In genomic region chr16:70711211-70711978, GRCh38 we compare ENCODE assay signal across 18 cellular contexts. TPM values are rescaled to one million over a fixed set of nuclear protein-coding genes. Genes with fewer than 3 reads are reported as not detected.
DNase-seq lines count a peak whose midpoint lies in the region; ATAC-seq and TF ChIP-seq lines count a peak whose summit lies in the region.
"Had no signal": no experiment of that assay in that cellular context is flagged by ENCODE, and none has a peak within 500 bp of the region (broad histone marks: within the 10 kb centered on the region; RNA-seq: fewer than 3 reads in every experiment).

No MANE protein-coding gene starts in this region.

- intact Hi-C loops in transverse colon (cut with DNase I; ENCODE audit: low total_unique reads) (no loop called here), ascending aorta (cut with DNase I) (no loop called here)

- H3K27ac Mint-ChIP-seq in brain (peak overlapping the region; percentile 79 to 99 (median 98)), mesothelial cell of epicardium (peak overlapping the region; percentile 83)
- H3K27ac Mint-ChIP-seq: activated CD4-positive, alpha-beta T cell treated with anti-CD3 and anti-CD28 coated beads, Interleukin-2, amount 10 ng/mL, durations not matched to agents 24 days and 14 days; natural killer cell treated with Interleukin-12 subunit alpha and Interleukin-12 subunit beta and Interleukin-15 and Interleukin-18, amount 100 ng/mL, for 72 hours had no signal

- H3K27me3 Mint-ChIP-seq in brain, result peaks cover 4% of the 10 kb centered on the region
- no peaks in the 10 kb centered on the region for H3K27me3 Mint-ChIP-seq in mesothelial cell of epicardium (ENCODE audit: low read depth)
- H3K27me3 Mint-ChIP-seq: activated CD4-positive, alpha-beta T cell treated with anti-CD3 and anti-CD28 coated beads, Interleukin-2, amount 10 ng/mL, durations not matched to agents 24 days and 14 days; natural killer cell treated with Interleukin-12 subunit alpha and Interleukin-12 subunit beta and Interleukin-15 and Interleukin-18, amount 100 ng/mL, for 72 hours had no signal

- no peak for TF ChIP-seq EP300 in transverse colon (IDR thresholded peaks at IDR 0.05; ENCODE audit: low read depth)

- no peak overlapping the region for H3K4me3 ChIP-seq in transverse colon
- H3K4me3 ChIP-seq in ascending aorta, result no peak overlapping the region
- H3K4me3 ChIP-seq: gastroesophageal sphincter, lung had no signal

- H3K9me3 Mint-ChIP-seq in brain (peaks cover 0 to 3% (median 0%) of the 10 kb centered on the region in 5 experiments), mesothelial cell of epicardium (no peaks in the 10 kb centered on the region)
- H3K9me3 Mint-ChIP-seq: activated CD4-positive, alpha-beta T cell treated with anti-CD3 and anti-CD28 coated beads, Interleukin-2, amount 10 ng/mL, durations not matched to agents 24 days and 14 days; natural killer cell treated with Interleukin-12 subunit alpha and Interleukin-12 subunit beta and Interleukin-15 and Interleukin-18, amount 100 ng/mL, for 72 hours had no signal

- H3K4me3 Mint-ChIP-seq in brain, result peak overlapping the region in 1 of 5 experiments; percentile 25
- no peak overlapping the region for H3K4me3 Mint-ChIP-seq in mesothelial cell of epicardium
- H3K4me3 Mint-ChIP-seq: activated CD4-positive, alpha-beta T cell treated with anti-CD3 and anti-CD28 coated beads, Interleukin-2, amount 10 ng/mL, durations not matched to agents 24 days and 14 days; natural killer cell treated with Interleukin-12 subunit alpha and Interleukin-12 subunit beta and Interleukin-15 and Interleukin-18, amount 100 ng/mL, for 72 hours had no signal

- H3K27ac ChIP-seq in transverse colon (peak overlapping the region in 3 of 4 donors; percentile 4 to 48 (median 29)), ascending aorta (no peak overlapping the region)

- H3K9me3 ChIP-seq in transverse colon (no peaks in the 10 kb centered on the region), ascending aorta (no peaks in the 10 kb centered on the region)
- H3K9me3 ChIP-seq: gastroesophageal sphincter, SK-N-SH had no signal

- WGBS in transverse colon (ENCODE audit: low coverage in 1 of 2), 2 donors, result 66 to 87% methylated on average over 4 to 13 of the region's 13 CpGs

- H3K27me3 ChIP-seq in transverse colon (no peaks in the 10 kb centered on the region), ascending aorta (no peaks in the 10 kb centered on the region)
- H3K27me3 ChIP-seq: gastroesophageal sphincter had no signal

- ATAC-seq in HG02938 (IDR thresholded peaks at IDR 0.05; ENCODE audit: unreplicated experiment), result no peak
- ATAC-seq: gastroesophageal sphincter; natural killer cell treated with Interleukin-12 subunit alpha and Interleukin-12 subunit beta and Interleukin-15 and Interleukin-18, amount 100 ng/mL, for 72 hours; Panc1 had no signal

- DNase-seq in NCI-H1092 (lab: John Stamatoyannopoulos, UW), result peak; percentile 16
- DNase-seq in mesothelial cell of epicardium (ENCODE audit: low spot score in 2 of 2, unreplicated experiment in 2 of 2), result no peak
- no peak for DNase-seq in transverse colon
- no peak for DNase-seq in OCI-M2 (lab: John Stamatoyannopoulos, UW; ENCODE audit: unreplicated experiment)
- no peak for DNase-seq in ascending aorta (ENCODE audit: low spot score in 2 of 2)
- DNase-seq: activated CD4-positive, alpha-beta T cell treated with anti-CD3 and anti-CD28 coated beads, Interleukin-2, amount 10 ng/mL, durations not matched to agents 24 days and 14 days; activated naive CD4-positive, alpha-beta T cell treated with anti-CD3 and anti-CD28 coated beads, Interleukin-2, amount 50 U/mL, for 16 hours; dermis blood vessel endothelial cell; H7; NCI-H1105; NCI-H82; SK-N-SH had no signal

- in situ Hi-C loops in transverse colon (cut with MboI; ENCODE audit: low pct_ligation_motif_present in 1 of 4, low pct_unique_long_range_greater_than_20kb in 1 of 4, low sequenced_read_pairs in 3 of 4), result no loop called here

- no peak for TF ChIP-seq POLR2A in transverse colon (IDR thresholded peaks at IDR 0.05)

- peaks cover 20 to 52% (median 28%) of the 10 kb centered on the region in 4 donors for H3K4me1 ChIP-seq in transverse colon
- peaks cover 11 to 33% of the 10 kb centered on the region in 2 donors for H3K4me1 ChIP-seq in ascending aorta

- no peaks in the 10 kb centered on the region for H3K36me3 ChIP-seq in transverse colon
- no peaks in the 10 kb centered on the region for H3K36me3 ChIP-seq in ascending aorta
- H3K36me3 ChIP-seq: gastroesophageal sphincter had no signal

- H3K36me3 Mint-ChIP-seq in brain, result no peaks in the 10 kb centered on the region
- H3K36me3 Mint-ChIP-seq in mesothelial cell of epicardium, result no peaks in the 10 kb centered on the region
- H3K36me3 Mint-ChIP-seq: natural killer cell treated with Interleukin-12 subunit alpha and Interleukin-12 subunit beta and Interleukin-15 and Interleukin-18, amount 100 ng/mL, for 72 hours had no signal

- no peak for TF ChIP-seq CTCF in brain (conservative IDR thresholded peaks at IDR 0.05)
- no peak for TF ChIP-seq CTCF in mesothelial cell of epicardium (IDR thresholded peaks at IDR 0.05; ENCODE audit: unreplicated experiment)
- TF ChIP-seq CTCF in transverse colon (IDR thresholded peaks at IDR 0.05), result no peak
- no peak for TF ChIP-seq CTCF in ascending aorta (IDR thresholded peaks at IDR 0.05)

- peaks cover 91% of the 10 kb centered on the region for H3K4me1 Mint-ChIP-seq in brain
- H3K4me1 Mint-ChIP-seq in mesothelial cell of epicardium, result peaks cover 68% of the 10 kb centered on the region

RNA-seq across cellular contexts. Expression of gene MTSS2, which starts 25.5 kb away (rescaled TPM):
- polyA plus RNA-seq in brain (ENCODE audit: insufficient read depth, low read depth, low replicate concordance), result 231 TPM
- total RNA-seq in mesothelial cell of epicardium (100 to 104 TPM (median 102 TPM) in 3 replicates), transverse colon (100 to 1,000 TPM in 1 of 4 donors, 10 to 100 TPM in 3; 13.9 to 149 (median 33.8) TPM), ascending aorta (98.6 TPM)

Comparison
In these comparisons a context has a peak if more than half of its experiments do, and no peak if none do; other contexts are left out.
1. H3K27ac ChIP-seq: peak in transverse colon (3 of 4); none in ascending aorta (0 of 2).